Comparison of ENCODE assay signal across 8 cellular contexts in genomic region chr19:44653977-44654784, GRCh38. TPM values are rescaled to one million over a fixed set of nuclear protein-coding genes. Genes with fewer than 3 reads are reported as not detected.
DNase-seq lines count a peak whose midpoint lies in the region; ATAC-seq, FAIRE-seq and TF ChIP-seq lines count a peak whose summit lies in the region.

No MANE protein-coding gene starts in this region.

- H3K4me3 Mint-ChIP-seq in progenitor cell of endocrine pancreas (ENCODE audit: low read depth), result no peak overlapping the region

- H3K9ac ChIP-seq in OCI-LY1 (ENCODE audit: low read length), result no peak overlapping the region

- H3K79me2 ChIP-seq in OCI-LY1 (ENCODE audit: insufficient read depth, low read length), result no peaks in the 10 kb centered on the region

- no peak overlapping the region for H2AFZ ChIP-seq in OCI-LY1 (ENCODE audit: low read length)

- H3K27me3 Mint-ChIP-seq in progenitor cell of endocrine pancreas, result no peaks in the 10 kb centered on the region

- H3K27ac Mint-ChIP-seq in progenitor cell of endocrine pancreas, result no peak overlapping the region

- H3K36me3 ChIP-seq in OCI-LY1 (ENCODE audit: insufficient read depth, low read length), result no peaks in the 10 kb centered on the region

- FAIRE-seq in GM12892 (lab: Jason Lieb, UNC), result peak; percentile 88
- FAIRE-seq in frontal cortex (lab: Jason Lieb, UNC), result no peak
- no peak for FAIRE-seq in HTR-8/SVneo (lab: Jason Lieb, UNC)

- ATAC-seq in HG02588 (IDR thresholded peaks at IDR 0.05; ENCODE audit: unreplicated experiment), result peak; percentile 73

- H3K9me3 Mint-ChIP-seq in progenitor cell of endocrine pancreas (ENCODE audit: low read depth), result no peaks in the 10 kb centered on the region

- TF ChIP-seq POLR2A in GM12892 (IDR thresholded peaks at IDR 0.05; ENCODE audit: low read depth, low read length), result no peak

- TF ChIP-seq CTCF in OCI-LY1 (IDR thresholded peaks at IDR 0.05; ENCODE audit: low read length) (peak; percentile 79), progenitor cell of endocrine pancreas (IDR thresholded peaks at IDR 0.05; ENCODE audit: unreplicated experiment) (peak; percentile 65)

- H3K27me3 ChIP-seq in OCI-LY1 (ENCODE audit: insufficient read depth, low read length), result 0 out of 2 replicates have a peak, but pooled peaks cover 5% of the 10 kb centered on the region

- peaks cover 44% of the 10 kb centered on the region for H3K36me3 Mint-ChIP-seq in progenitor cell of endocrine pancreas (ENCODE audit: insufficient read depth)

- no peaks in the 10 kb centered on the region for H3F3A ChIP-seq in OCI-LY1 (ENCODE audit: insufficient read depth, low read length)

- H3K4me1 Mint-ChIP-seq in progenitor cell of endocrine pancreas (ENCODE audit: low read depth), result peaks cover 3% of the 10 kb centered on the region

- no peaks in the 10 kb centered on the region for H3K9me2 ChIP-seq in OCI-LY1 (ENCODE audit: low read depth, low read length)

- H3K9me3 ChIP-seq in OCI-LY1 (ENCODE audit: low read length), result no peaks in the 10 kb centered on the region

- no peak overlapping the region for H3K4me2 ChIP-seq in OCI-LY1 (ENCODE audit: low read length)

- DNase-seq in GM12892 (ENCODE audit: insufficient read length) (peak; percentile 78), frontal cortex (ENCODE audit: low spot score in 2 of 2) (peak; percentile 35 to 51), progenitor cell of endocrine pancreas (ENCODE audit: low spot score, unreplicated experiment) (peak; percentile 33), HTR-8/SVneo (ENCODE audit: insufficient read length, low spot score) (no peak), NCI-H1694 treated with DMSO at 0.1 percent for 48 hours (lab: John Stamatoyannopoulos, UW) (no peak)
- DNase-seq in activated T-cell treated with anti-CD3 and anti-CD28 coated beads, Interleukin-2, amount 50 U/mL, for 48 hours, result peak; percentile 75 to 81

- no peak overlapping the region for H3K4me3 ChIP-seq in OCI-LY1 (ENCODE audit: low read depth, low read length, poor library complexity, severe bottlenecking)

- H4K20me1 ChIP-seq in OCI-LY1 (ENCODE audit: insufficient read depth, low read length), result no peaks in the 10 kb centered on the region

- no peak overlapping the region for H3K27ac ChIP-seq in OCI-LY1 (ENCODE audit: low read depth, low read length, poor library complexity, severe bottlenecking)

- no peaks in the 10 kb centered on the region for H3K4me1 ChIP-seq in OCI-LY1 (ENCODE audit: insufficient read depth, low read length, severe bottlenecking)

RNA-seq across cellular contexts. Expression of gene PVR, which starts 10.5 kb away (rescaled TPM):
- polyA plus RNA-seq in GM12892 (2012; ENCODE audit: missing spikeins), result not detected
- total RNA-seq in frontal cortex (23.2 TPM), progenitor cell of endocrine pancreas (61.2 and 64.3 TPM in 2 replicates)

RNA-seq across cellular contexts. Expression of gene CEACAM19, which starts 17.1 kb away (rescaled TPM):
- 0.28 TPM for polyA plus RNA-seq in GM12892 (2012; ENCODE audit: missing spikeins)
- total RNA-seq in frontal cortex (0.82 TPM), progenitor cell of endocrine pancreas (25.8 and 29.8 TPM in 2 replicates)

RNA-seq across cellular contexts. Expression of gene IGSF23, which starts 40.8 kb away (rescaled TPM):
- polyA plus RNA-seq in GM12892 (2012; ENCODE audit: missing spikeins), result not detected
- total RNA-seq in frontal cortex, result not detected
- total RNA-seq in progenitor cell of endocrine pancreas, result 0.67 and 1.7 TPM in 2 replicates

RNA-seq across cellular contexts. Expression of gene CEACAM16, which starts 44.8 kb away (rescaled TPM):
- not detected for polyA plus RNA-seq in GM12892 (2012; ENCODE audit: missing spikeins)
- total RNA-seq in frontal cortex (not detected), progenitor cell of endocrine pancreas (not detected in 2 replicates)

Comparison
In these comparisons a context has a peak if more than half of its experiments do, and no peak if none do; other contexts are left out.
1. DNase-seq: peak in GM12892 (single experiment), activated T-cell treated with anti-CD3 and anti-CD28 coated beads, Interleukin-2, amount 50 U/mL, for 48 hours (2 of 2), frontal cortex (2 of 2) and progenitor cell of endocrine pancreas (single experiment); none in HTR-8/SVneo (single experiment) and NCI-H1694 treated with DMSO at 0.1 percent for 48 hours (single experiment).
2. RNA of gene CEACAM19, which starts 17.1 kb away (total RNA-seq): 25.8 to 29.8 TPM in progenitor cell of endocrine pancreas; 0.82 TPM in frontal cortex (single experiment); every median in the first group is over 10 times any median in the second.